Comparison of ENCODE assay signal across 8 cellular contexts in the genomic region with DNA sequence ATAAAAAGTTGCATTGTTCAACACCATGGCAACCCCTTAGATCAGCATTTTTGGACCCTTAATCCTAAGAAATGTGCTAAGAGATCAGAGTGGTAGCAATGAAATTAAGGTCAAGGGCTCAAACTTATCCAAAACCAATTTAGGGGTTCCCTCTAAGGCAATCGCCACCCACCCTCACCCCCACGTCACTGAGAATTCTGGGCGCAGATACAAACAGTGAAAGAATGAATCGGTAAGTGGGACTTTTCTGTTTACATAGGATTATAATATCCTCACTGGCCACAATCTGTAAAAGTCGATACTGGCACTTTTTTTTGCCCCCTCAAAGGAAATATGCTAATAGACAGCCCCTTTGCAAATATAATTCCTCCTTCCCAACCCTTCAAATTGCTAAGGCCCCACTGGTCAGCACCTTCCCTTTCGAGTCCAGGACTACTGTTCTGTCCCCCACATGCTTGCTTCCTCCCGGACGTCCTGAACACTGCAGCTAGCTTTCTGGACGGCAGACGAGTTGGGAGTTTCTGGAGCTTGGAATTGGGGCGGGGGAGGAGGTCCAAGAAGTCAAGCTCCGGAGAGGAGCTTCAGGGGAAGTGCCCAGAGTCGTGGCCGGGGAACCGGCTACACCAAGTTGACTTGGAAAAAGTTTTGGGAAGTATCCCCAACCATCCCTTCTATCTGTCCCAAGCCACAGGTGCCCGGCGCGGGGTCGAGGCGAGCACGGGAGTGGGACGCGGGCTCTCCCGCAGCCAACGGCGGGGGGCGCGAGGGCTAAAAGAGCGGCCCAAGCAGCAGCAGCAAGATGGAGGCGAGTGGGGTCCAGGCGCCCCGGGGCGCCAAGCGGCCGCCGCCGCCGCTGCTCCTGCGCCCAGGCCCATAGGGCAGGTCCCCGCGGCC. TPM values are rescaled to one million over a fixed set of nuclear protein-coding genes. Genes with fewer than 3 reads are reported as not detected.
DNase-seq lines count a peak whose midpoint lies in the region; ATAC-seq and TF ChIP-seq lines count a peak whose summit lies in the region.

No MANE protein-coding gene starts in this region.

- TF ChIP-seq CTCF in activated CD8-positive, alpha-beta T cell treated with anti-CD3 and anti-CD28 coated beads for 36 hours (IDR thresholded peaks at IDR 0.05), result no peak
- no peak for TF ChIP-seq CTCF in retinal pigment epithelial cell (conservative IDR thresholded peaks at IDR 0.05; ENCODE audit: low read depth, low read length)

- peaks cover 13% of the 10 kb centered on the region for H3K4me1 Mint-ChIP-seq in activated CD8-positive, alpha-beta T cell treated with anti-CD3 and anti-CD28 coated beads for 36 hours (ENCODE audit: low read depth)

- ATAC-seq in activated CD8-positive, alpha-beta T cell treated with anti-CD3 and anti-CD28 coated beads for 36 hours, result no peak
- ATAC-seq in left ventricle myocardium superior (no peak), GM19397 (IDR thresholded peaks at IDR 0.05; ENCODE audit: unreplicated experiment) (no peak)

- POLR2A ChIA-PET in activated CD8-positive, alpha-beta T cell treated with anti-CD3 and anti-CD28 coated beads for 36 hours (lab: Charles Lee), result no interaction called here

- H3K27me3 Mint-ChIP-seq in activated CD8-positive, alpha-beta T cell treated with anti-CD3 and anti-CD28 coated beads for 36 hours, result peaks cover 40% of the 10 kb centered on the region

- H3K4me3 ChIP-seq in retinal pigment epithelial cell (ENCODE audit: low read length), result peak overlapping the region; percentile 53

- H3K9me3 Mint-ChIP-seq in activated CD8-positive, alpha-beta T cell treated with anti-CD3 and anti-CD28 coated beads for 36 hours, result no peaks in the 10 kb centered on the region

- no peaks in the 10 kb centered on the region for H3K36me3 Mint-ChIP-seq in activated CD8-positive, alpha-beta T cell treated with anti-CD3 and anti-CD28 coated beads for 36 hours (ENCODE audit: low read depth)

- DNase-seq in EL, result peak; percentile 39
- DNase-seq in activated CD8-positive, alpha-beta T cell treated with anti-CD3 and anti-CD28 coated beads for 36 hours, result no peak
- DNase-seq in left ventricle myocardium superior, result peak; percentile 30
- DNase-seq in retinal pigment epithelial cell (ENCODE audit: low read depth), result no peak
- no peak for DNase-seq in AML-193 (lab: John Stamatoyannopoulos, UW)
- no peak for DNase-seq in NOMO-1 treated with dmso at 0.1 percent for 144 hours (lab: John Stamatoyannopoulos, UW; ENCODE audit: unreplicated experiment)
- DNase-seq in T-helper 9 cell, result no peak

- CTCF ChIA-PET in activated CD8-positive, alpha-beta T cell treated with anti-CD3 and anti-CD28 coated beads for 36 hours (lab: Charles Lee), result no interaction called here

- peak overlapping the region; percentile 18 for H3K4me3 Mint-ChIP-seq in activated CD8-positive, alpha-beta T cell treated with anti-CD3 and anti-CD28 coated beads for 36 hours

- intact Hi-C loops in activated CD8-positive, alpha-beta T cell treated with anti-CD3 and anti-CD28 coated beads for 36 hours (cut with micrococcal nuclease), result loop anchor here (10.0 kb wide), 1 partner anchor 60 kb away; no protein-coding TSS in a partner anchor
- intact Hi-C loops in left ventricle myocardium superior (cut with micrococcal nuclease), result no loop called here

- H3K27ac Mint-ChIP-seq in activated CD8-positive, alpha-beta T cell treated with anti-CD3 and anti-CD28 coated beads for 36 hours, result no peak overlapping the region

RNA-seq across cellular contexts. Expression of gene GAS1, which starts 2.1 kb away (rescaled TPM):
- total RNA-seq in activated CD8-positive, alpha-beta T cell treated with anti-CD3 and anti-CD28 coated beads for 36 hours, result under 1 TPM in 1 of 2 experiments, not detected in 1; 0.11 TPM
- 19.7 TPM for total RNA-seq in left ventricle myocardium superior

Comparison
In these comparisons a context has a peak if more than half of its experiments do, and no peak if none do; other contexts are left out.
1. DNase-seq: peak in EL (single experiment) and left ventricle myocardium superior (single experiment); none in activated CD8-positive, alpha-beta T cell treated with anti-CD3 and anti-CD28 coated beads for 36 hours (single experiment), retinal pigment epithelial cell (single experiment), AML-193 (0 of 2), NOMO-1 treated with dmso at 0.1 percent for 144 hours (single experiment) and T-helper 9 cell (single experiment).
2. RNA of gene GAS1, which starts 2.1 kb away (total RNA-seq): 19.7 TPM in left ventricle myocardium superior (single experiment); 0.11 TPM in activated CD8-positive, alpha-beta T cell treated with anti-CD3 and anti-CD28 coated beads for 36 hours; every median in the first group is over 10 times any median in the second.